28 cellular contexts compared by ENCODE assay signal in the genomic region with DNA sequence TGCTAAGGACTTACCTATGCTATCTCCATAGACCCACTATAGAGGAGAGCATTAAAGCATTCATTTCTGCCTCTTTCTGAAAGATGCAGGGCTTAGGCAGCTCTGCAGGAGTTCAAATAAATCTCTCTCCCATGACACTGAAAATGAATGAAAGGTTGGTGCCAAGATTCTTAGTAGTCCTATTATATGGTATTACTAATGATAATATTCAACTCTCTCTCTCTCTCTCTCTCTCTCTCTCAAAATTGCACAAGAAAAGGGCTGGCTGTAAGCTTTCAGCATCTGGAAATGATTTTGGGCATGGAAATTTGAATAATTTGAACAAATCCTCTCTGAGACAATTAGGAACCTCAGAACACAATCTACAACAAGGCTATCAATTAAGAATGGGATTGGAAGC.
DNase-seq lines count a peak whose midpoint lies in the region; ATAC-seq, FAIRE-seq and TF ChIP-seq lines count a peak whose summit lies in the region.
"Had no signal": no experiment of that assay in that cellular context is flagged by ENCODE, and none has a peak within 500 bp of the region (broad histone marks: within the 10 kb centered on the region; RNA-seq: fewer than 3 reads in every experiment).

No MANE protein-coding gene starts in this region.

- TF ChIP-seq CTCF in AG04449 (IDR thresholded peaks at IDR 0.05; ENCODE audit: insufficient read depth, low read length, missing control alignments) (no peak), cardiac fibroblast (IDR thresholded peaks at IDR 0.05; ENCODE audit: low read depth, low read length) (no peak), gastroesophageal sphincter (IDR thresholded peaks at IDR 0.05) (no peak)

- no peaks in the 10 kb centered on the region for H3K9me3 ChIP-seq in gastroesophageal sphincter
- H3K9me3 ChIP-seq: mucosa of descending colon, transverse colon had no signal

- POLR2A ChIA-PET in AG04449 (lab: Yijun Ruan, JAX): no interaction called here

- no peak overlapping the region for H3K4me3 ChIP-seq in AG04449 (ENCODE audit: low read depth, low read length)
- no peak overlapping the region for H3K4me3 ChIP-seq in cardiac fibroblast (replicated peaks in 1 of 2; ENCODE audit: low read depth in 2 of 2, low read length in 2 of 2)
- no peak overlapping the region for H3K4me3 ChIP-seq in gastroesophageal sphincter
- H3K4me3 ChIP-seq: mucosa of descending colon, PC-9, smooth muscle cell, transverse colon had no signal

- TF ChIP-seq POLR2A in gastroesophageal sphincter (IDR thresholded peaks at IDR 0.05): no peak
- no peak for TF ChIP-seq POLR2A in H54 (IDR thresholded peaks at IDR 0.05; ENCODE audit: low read depth, low read length)

- no peak for FAIRE-seq in H54 (lab: Jason Lieb, UNC)
- FAIRE-seq: H1 had no signal

- no peak for TF ChIP-seq EP300 in gastroesophageal sphincter (IDR thresholded peaks at IDR 0.05)

- H3K27ac ChIP-seq in gastroesophageal sphincter: no peak overlapping the region
- H3K27ac ChIP-seq: PC-9 had no signal

- DNase-seq in AG04449 (ENCODE audit: low read depth, low spot score): peak; percentile 23
- peak; percentile 13 for DNase-seq in EH (ENCODE audit: low read depth)
- DNase-seq in cardiac fibroblast (ENCODE audit: low read depth in 2 of 2): peak; percentile 36 to 49
- DNase-seq in NCI-H524 (lab: John Stamatoyannopoulos, UW): no peak
- DNase-seq in ureter (ENCODE audit: low spot score): no peak
- no peak for DNase-seq in H54 (ENCODE audit: insufficient read length, low spot score)
- DNase-seq: ACHN; activated CD4-positive, CD25-positive, alpha-beta regulatory T cell; activated naive CD4-positive, alpha-beta T cell treated with anti-CD3 and anti-CD28 coated beads, Interleukin-2, amount 50 U/mL, for 16 hours; amygdala; caudate nucleus; CD4-positive, CD25-positive, alpha-beta regulatory T cell; EL; Kasumi-1; mucosa of descending colon; MV-4-11; NCI-H1436 treated with DMSO at 0.1 percent for 48 hours; NCI-H510A; NK-92 treated with Interleukin-12 subunit alpha and Interleukin-12 subunit beta, amount 100 ng/mL, for 24 hours; PC-9; SHP77; stimulated activated CD4-positive, alpha-beta T cell treated with anti-CD3 and anti-CD28 coated beads, Interleukin-2, amount 100 ng/mL, for 24 hours; transverse colon had no signal

- H3K4me1 ChIP-seq in gastroesophageal sphincter: no peaks in the 10 kb centered on the region

- ATAC-seq in gastroesophageal sphincter: peak; percentile 19
- no peak for ATAC-seq in GM19351 (IDR thresholded peaks at IDR 0.05; ENCODE audit: unreplicated experiment)
- ATAC-seq: natural killer cell treated with Interleukin-12 subunit alpha and Interleukin-12 subunit beta and Interleukin-15 and Interleukin-18, amount 100 ng/mL, for 72 hours had no signal

- CTCF ChIA-PET in AG04449 (lab: Yijun Ruan, JAX): interaction anchor here (0.7 to 1.3 kb wide), 4 partner anchors 9 to 327 kb away, joined by 3 read pairs; no protein-coding TSS in a partner anchor

- H3K27me3 ChIP-seq in gastroesophageal sphincter: no peaks in the 10 kb centered on the region
- H3K27me3 ChIP-seq: transverse colon had no signal

- H3K36me3 ChIP-seq in gastroesophageal sphincter: no peaks in the 10 kb centered on the region
- H3K36me3 ChIP-seq: transverse colon had no signal

Comparison
In these comparisons a context has a peak if more than half of its experiments do, and no peak if none do; other contexts are left out.
1. DNase-seq: peak in AG04449 (single experiment), EH (single experiment) and cardiac fibroblast (2 of 2); none in NCI-H524 (0 of 2), ureter (single experiment) and H54 (single experiment).